ENCODE assay signal across 9 cellular contexts in genomic region chr1:120850071-120850530, GRCh38. TPM values are rescaled to one million over a fixed set of nuclear protein-coding genes. Genes with fewer than 3 reads are reported as not detected.
DNase-seq lines count a peak whose midpoint lies in the region; ATAC-seq and TF ChIP-seq lines count a peak whose summit lies in the region.
"Not testable (repeated sequence)": the region's sequence is repeated elsewhere in the genome, so short reads cannot be mapped to it uniquely, and the experiment has no call there.
"Had no signal": no experiment of that assay in that cellular context is flagged by ENCODE, and none has a peak within 500 bp of the region (broad histone marks: within the 10 kb centered on the region; RNA-seq: fewer than 3 reads in every experiment).

No MANE protein-coding gene starts in this region.

- peak overlapping the region; percentile 26 for H3K4me3 ChIP-seq in epithelial cell of proximal tubule (ENCODE audit: low read depth, low read length)
- H3K4me3 ChIP-seq in lung = not testable (repeated sequence)
- H3K4me3 ChIP-seq in rectal smooth muscle tissue (ENCODE audit: low read length) = peak overlapping the region; percentile 73

- not testable (repeated sequence) for H3K9ac ChIP-seq in rectal smooth muscle tissue (ENCODE audit: low read length)

- DNase-seq in ACHN (peak; percentile 64), HK-2 (ENCODE audit: unreplicated experiment) (peak; percentile 38), RKO (ENCODE audit: low spot score) (peak; percentile 62), lung (ENCODE audit: low spot score) (peak; percentile 31)
- not testable (repeated sequence) for DNase-seq in epithelial cell of proximal tubule (ENCODE audit: low read depth)

- ATAC-seq in GM18498 (IDR thresholded peaks at IDR 0.05; ENCODE audit: unreplicated experiment) (peak; percentile 22), lung (ENCODE audit: insufficient read depth, low FRiP score) (peak; percentile 3)

- H3K36me3 ChIP-seq in lung (ENCODE audit: control insufficient read depth in 2 of 2, insufficient read depth in 2 of 2, low read length in 2 of 2); rectal smooth muscle tissue (ENCODE audit: control insufficient read depth, insufficient read depth, low read length): not testable (repeated sequence)

- H3K27ac Mint-ChIP-seq in activated naive CD8-positive, alpha-beta T cell = peak overlapping the region; percentile 97

- 4% methylated on average over 11 of the region's 14 CpGs; no CpG with 5 or more reads in 1 of the 2 donors for WGBS in lung, 2 donors

- H3K4me1 Mint-ChIP-seq in activated naive CD8-positive, alpha-beta T cell (ENCODE audit: low read depth) = peaks cover 14% of the 10 kb centered on the region

- H3K9me3 Mint-ChIP-seq in activated naive CD8-positive, alpha-beta T cell (ENCODE audit: low read depth) = not testable (repeated sequence)

- peak overlapping the region; percentile 87 for H3K4me3 Mint-ChIP-seq in activated naive CD8-positive, alpha-beta T cell

- H3K27me3 ChIP-seq in lung (ENCODE audit: control insufficient read depth, insufficient read depth); rectal smooth muscle tissue (ENCODE audit: control insufficient read depth, insufficient read depth, low read length): not testable (repeated sequence)

- TF ChIP-seq CTCF in epithelial cell of proximal tubule (conservative IDR thresholded peaks at IDR 0.05; ENCODE audit: low read depth, low read length); lung (IDR thresholded peaks at IDR 0.05; ENCODE audit: control extremely low read depth, extremely low read depth): not testable (repeated sequence)

- in situ Hi-C loops in ACHN (cut with HindIII; ENCODE audit: low pct_ligation_motif_present, low pct_unique_long_range_greater_than_20kb, low sequenced_read_pairs) = not testable (repeated sequence)

- peak overlapping the region in 1 of 2 donors; percentile 84 for H3K27ac ChIP-seq in lung (ENCODE audit: low read depth in 1 of 2, low read length in 1 of 2)
- peak overlapping the region; percentile 86 for H3K27ac ChIP-seq in rectal smooth muscle tissue (ENCODE audit: low read depth, low read length)

- H3K27me3 Mint-ChIP-seq in activated naive CD8-positive, alpha-beta T cell = not testable (repeated sequence)

- not testable (repeated sequence) for H3K36me3 Mint-ChIP-seq in activated naive CD8-positive, alpha-beta T cell

- H3K9me3 ChIP-seq in lung (ENCODE audit: control insufficient read depth in 2 of 2, insufficient read depth in 1 of 2, low read length in 1 of 2) = not testable (repeated sequence)

- not testable (repeated sequence) for H3K4me1 ChIP-seq in lung (ENCODE audit: control insufficient read depth in 2 of 2, insufficient read depth in 2 of 2, low read length in 2 of 2); rectal smooth muscle tissue (ENCODE audit: control insufficient read depth, insufficient read depth, low read length)

RNA-seq across cellular contexts. Expression of gene PPIAL4A, which starts 39.5 kb away (rescaled TPM):
- total RNA-seq in epithelial cell of proximal tubule (not detected in 2 replicates), lung (not detected)
- not detected for polyA plus RNA-seq in lung
- polyA plus RNA-seq: A549 had no signal
